Comparison of ENCODE assay signal across 1 cellular context in the genomic region with DNA sequence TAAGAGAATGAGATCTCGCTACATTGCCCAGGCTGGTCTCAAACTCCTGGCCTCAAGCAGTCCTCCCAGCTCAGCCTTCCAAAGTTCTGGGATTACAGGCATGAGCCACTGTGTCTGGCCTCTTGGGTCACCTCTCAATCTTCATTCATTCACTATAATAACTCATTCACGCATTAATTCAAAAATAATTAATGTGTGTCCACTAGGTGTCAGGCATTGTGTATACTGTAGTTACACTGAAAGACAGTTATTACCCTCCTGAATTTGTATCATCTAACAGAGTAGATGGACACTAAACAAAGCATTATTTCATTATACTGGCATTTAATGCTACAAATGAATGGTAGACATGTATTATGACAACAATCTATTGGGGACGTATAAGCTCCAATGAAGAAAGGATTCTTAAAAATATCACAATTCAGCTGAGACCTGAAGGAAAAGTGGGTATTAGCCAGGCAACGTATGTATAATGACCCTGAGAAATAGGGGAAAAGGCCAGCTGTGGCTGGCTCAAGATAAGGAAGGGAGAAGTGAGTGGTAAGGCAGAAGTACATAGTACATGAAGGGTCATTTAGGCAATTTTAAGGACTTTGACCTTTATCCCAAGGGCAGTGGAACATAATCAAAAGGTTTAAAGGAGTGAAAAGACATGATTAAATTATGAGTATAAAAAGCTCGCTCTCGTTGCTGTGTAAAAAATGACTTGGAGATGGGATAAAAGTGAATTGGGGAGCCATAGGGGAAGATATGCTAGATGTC.
TF ChIP-seq lines count a peak whose summit lies in the region.

No MANE protein-coding gene starts in this region.

TF ChIP-seq in A549, 52 proteins besides CTCF, POLR2A, EP300 and RAD21:
- TF ChIP-seq HMGXB4 (CRISPR knock-in tag; IDR thresholded peaks at IDR 0.05; ENCODE audit: borderline replicate concordance) = no peak
- no peak for TF ChIP-seq CBX8 (IDR thresholded peaks at IDR 0.05)
